ENCODE assay signal across 1 cellular context in the genomic region with DNA sequence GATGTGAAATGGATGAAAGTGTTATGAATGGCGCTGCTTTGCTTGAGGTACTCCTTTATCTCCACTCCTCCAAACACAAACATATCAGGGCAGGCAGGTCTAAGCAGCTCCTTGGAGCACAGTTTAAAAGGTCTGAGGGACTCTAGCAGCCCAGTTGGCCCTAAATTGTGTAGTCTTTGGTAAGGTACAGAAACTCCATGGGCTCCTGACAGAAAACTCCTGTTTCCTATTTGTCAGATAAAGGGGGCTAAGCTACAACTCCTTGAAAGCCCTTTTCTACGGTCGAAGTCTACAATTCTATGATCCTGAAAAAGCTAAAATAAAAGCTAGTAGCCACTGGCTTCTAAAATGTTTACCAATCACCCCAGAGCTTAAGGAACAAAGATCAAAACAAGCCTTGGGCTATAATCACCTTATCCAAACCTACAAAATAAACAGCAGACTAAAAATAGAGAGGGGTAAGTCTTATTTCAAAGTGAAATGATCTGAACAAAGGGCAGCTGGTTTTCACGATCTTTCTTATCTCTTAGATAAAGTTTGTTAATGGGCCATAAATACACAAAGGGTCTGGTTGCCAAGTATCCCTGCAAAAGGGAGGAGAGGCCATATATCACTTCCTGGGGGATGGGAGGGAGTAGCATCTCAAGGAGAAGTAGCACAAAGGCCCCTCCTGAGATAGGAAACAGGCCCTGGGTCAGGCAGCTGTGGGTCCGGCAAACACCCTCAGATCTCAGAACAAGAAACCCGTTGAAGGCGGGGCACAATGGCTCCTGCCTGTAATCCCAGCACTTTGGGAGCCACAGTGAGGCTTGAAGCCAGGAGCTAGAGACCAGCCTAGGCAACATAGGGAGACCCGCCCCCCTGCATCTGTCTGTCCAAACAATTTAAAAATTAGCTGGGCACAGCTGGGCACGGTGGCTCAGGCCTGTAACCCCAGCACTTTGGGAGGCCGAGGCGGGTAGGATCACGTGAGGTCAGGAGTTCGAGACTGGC.
TF ChIP-seq lines count a peak whose summit lies in the region.

No MANE protein-coding gene starts in this region.

TF ChIP-seq in HEK293, 187 proteins besides CTCF, POLR2A, EP300 and RAD21 (continued from another document):
- TF ChIP-seq, protein P1, sequence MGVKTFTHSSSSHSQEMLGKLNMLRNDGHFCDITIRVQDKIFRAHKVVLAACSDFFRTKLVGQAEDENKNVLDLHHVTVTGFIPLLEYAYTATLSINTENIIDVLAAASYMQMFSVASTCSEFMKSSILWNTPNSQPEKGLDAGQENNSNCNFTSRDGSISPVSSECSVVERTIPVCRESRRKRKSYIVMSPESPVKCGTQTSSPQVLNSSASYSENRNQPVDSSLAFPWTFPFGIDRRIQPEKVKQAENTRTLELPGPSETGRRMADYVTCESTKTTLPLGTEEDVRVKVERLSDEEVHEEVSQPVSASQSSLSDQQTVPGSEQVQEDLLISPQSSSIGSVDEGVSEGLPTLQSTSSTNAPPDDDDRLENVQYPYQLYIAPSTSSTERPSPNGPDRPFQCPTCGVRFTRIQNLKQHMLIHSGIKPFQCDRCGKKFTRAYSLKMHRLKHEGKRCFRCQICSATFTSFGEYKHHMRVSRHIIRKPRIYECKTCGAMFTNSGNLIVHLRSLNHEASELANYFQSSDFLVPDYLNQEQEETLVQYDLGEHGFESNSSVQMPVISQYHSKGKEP (tag by site-specific recombination; IDR thresholded peaks at IDR 0.05) = 0 out of 2 replicates have a peak, but pooled peaks have one; percentile 20
- TF ChIP-seq ZNF24 (tag by site-specific recombination; IDR thresholded peaks at IDR 0.05) (0 out of 2 replicates have a peak, but pooled peaks have one; percentile 43), SP7 (tag by site-specific recombination; IDR thresholded peaks at IDR 0.05) (peak; percentile 57), ZNF843 (tag by site-specific recombination; IDR thresholded peaks at IDR 0.05) (peak; percentile 95), ZNF560 (tag by site-specific recombination; IDR thresholded peaks at IDR 0.05; ENCODE audit: borderline replicate concordance) (no peak), ZBTB21 (tag by site-specific recombination; IDR thresholded peaks at IDR 0.05) (0 out of 2 replicates have a peak, but pooled peaks have one; percentile 15), WT1 (tag by site-specific recombination; IDR thresholded peaks at IDR 0.05) (peak; percentile 94), HOXD13 (CRISPR knock-in tag; IDR thresholded peaks at IDR 0.05; ENCODE audit: borderline replicate concordance) (peak; percentile 27; the same call in 1 of the 2 replicates), IKZF3 (tag by site-specific recombination; IDR thresholded peaks at IDR 0.05) (peak; percentile 66; the same call in 1 of the 2 replicates), GLI4 (tag by site-specific recombination; IDR thresholded peaks at IDR 0.05) (no peak), ZXDB (tag by site-specific recombination; IDR thresholded peaks at IDR 0.05) (peak; percentile 95), ZNF223 (tag by site-specific recombination; IDR thresholded peaks at IDR 0.05) (no peak), ZNF423 (tag by site-specific recombination; IDR thresholded peaks at IDR 0.05) (no peak), OSR2 (tag by site-specific recombination; IDR thresholded peaks at IDR 0.05) (peak; percentile 86), KLF10 (tag by site-specific recombination; IDR thresholded peaks at IDR 0.05) (0 out of 2 replicates have a peak, but pooled peaks have one; percentile 33), ZNF140 (tag by site-specific recombination; IDR thresholded peaks at IDR 0.05) (no peak), FEZF1 (tag by site-specific recombination; IDR thresholded peaks at IDR 0.05) (peak; percentile 90), ZSCAN16 (tag by site-specific recombination; IDR thresholded peaks at IDR 0.05) (peak; percentile 55; the same call in 1 of the 2 replicates), MEIS1 (CRISPR knock-in tag; IDR thresholded peaks at IDR 0.05; ENCODE audit: borderline replicate concordance) (peak; percentile 62; the same call in 1 of the 2 replicates)
- TF ChIP-seq, protein P2, sequence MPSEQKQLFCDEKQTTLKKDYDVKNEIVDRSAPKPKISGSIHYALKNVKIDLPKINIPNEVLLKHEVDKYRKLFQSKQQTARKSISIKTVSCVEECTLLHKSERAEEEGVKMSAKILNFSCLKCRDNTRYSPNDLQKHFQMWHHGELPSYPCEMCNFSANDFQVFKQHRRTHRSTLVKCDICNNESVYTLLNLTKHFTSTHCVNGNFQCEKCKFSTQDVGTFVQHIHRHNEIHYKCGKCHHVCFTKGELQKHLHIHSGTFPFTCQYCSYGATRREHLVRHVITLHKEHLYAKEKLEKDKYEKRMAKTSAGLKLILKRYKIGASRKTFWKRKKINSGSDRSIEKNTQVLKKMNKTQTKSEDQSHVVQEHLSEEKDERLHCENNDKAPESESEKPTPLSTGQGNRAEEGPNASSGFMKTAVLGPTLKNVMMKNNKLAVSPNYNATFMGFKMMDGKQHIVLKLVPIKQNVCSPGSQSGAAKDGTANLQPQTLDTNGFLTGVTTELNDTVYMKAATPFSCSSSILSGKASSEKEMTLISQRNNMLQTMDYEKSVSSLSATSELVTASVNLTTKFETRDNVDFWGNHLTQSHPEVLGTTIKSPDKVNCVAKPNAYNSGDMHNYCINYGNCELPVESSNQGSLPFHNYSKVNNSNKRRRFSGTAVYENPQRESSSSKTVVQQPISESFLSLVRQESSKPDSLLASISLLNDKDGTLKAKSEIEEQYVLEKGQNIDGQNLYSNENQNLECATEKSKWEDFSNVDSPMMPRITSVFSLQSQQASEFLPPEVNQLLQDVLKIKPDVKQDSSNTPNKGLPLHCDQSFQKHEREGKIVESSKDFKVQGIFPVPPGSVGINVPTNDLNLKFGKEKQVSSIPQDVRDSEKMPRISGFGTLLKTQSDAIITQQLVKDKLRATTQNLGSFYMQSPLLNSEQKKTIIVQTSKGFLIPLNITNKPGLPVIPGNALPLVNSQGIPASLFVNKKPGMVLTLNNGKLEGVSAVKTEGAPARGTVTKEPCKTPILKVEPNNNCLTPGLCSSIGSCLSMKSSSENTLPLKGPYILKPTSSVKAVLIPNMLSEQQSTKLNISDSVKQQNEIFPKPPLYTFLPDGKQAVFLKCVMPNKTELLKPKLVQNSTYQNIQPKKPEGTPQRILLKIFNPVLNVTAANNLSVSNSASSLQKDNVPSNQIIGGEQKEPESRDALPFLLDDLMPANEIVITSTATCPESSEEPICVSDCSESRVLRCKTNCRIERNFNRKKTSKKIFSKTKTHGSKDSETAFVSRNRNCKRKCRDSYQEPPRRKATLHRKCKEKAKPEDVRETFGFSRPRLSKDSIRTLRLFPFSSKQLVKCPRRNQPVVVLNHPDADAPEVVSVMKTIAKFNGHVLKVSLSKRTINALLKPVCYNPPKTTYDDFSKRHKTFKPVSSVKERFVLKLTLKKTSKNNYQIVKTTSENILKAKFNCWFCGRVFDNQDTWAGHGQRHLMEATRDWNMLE (tag by site-specific recombination; conservative IDR thresholded peaks at IDR 0.05; ENCODE audit: low read depth) = 0 out of 2 replicates have a peak, but pooled peaks have one; percentile 12
- TF ChIP-seq, protein P3, sequence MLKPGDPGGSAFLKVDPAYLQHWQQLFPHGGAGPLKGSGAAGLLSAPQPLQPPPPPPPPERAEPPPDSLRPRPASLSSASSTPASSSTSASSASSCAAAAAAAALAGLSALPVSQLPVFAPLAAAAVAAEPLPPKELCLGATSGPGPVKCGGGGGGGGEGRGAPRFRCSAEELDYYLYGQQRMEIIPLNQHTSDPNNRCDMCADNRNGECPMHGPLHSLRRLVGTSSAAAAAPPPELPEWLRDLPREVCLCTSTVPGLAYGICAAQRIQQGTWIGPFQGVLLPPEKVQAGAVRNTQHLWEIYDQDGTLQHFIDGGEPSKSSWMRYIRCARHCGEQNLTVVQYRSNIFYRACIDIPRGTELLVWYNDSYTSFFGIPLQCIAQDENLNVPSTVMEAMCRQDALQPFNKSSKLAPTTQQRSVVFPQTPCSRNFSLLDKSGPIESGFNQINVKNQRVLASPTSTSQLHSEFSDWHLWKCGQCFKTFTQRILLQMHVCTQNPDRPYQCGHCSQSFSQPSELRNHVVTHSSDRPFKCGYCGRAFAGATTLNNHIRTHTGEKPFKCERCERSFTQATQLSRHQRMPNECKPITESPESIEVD (tag by site-specific recombination; IDR thresholded peaks at IDR 0.05) = peak; percentile 83
- TF ChIP-seq, protein P4, sequence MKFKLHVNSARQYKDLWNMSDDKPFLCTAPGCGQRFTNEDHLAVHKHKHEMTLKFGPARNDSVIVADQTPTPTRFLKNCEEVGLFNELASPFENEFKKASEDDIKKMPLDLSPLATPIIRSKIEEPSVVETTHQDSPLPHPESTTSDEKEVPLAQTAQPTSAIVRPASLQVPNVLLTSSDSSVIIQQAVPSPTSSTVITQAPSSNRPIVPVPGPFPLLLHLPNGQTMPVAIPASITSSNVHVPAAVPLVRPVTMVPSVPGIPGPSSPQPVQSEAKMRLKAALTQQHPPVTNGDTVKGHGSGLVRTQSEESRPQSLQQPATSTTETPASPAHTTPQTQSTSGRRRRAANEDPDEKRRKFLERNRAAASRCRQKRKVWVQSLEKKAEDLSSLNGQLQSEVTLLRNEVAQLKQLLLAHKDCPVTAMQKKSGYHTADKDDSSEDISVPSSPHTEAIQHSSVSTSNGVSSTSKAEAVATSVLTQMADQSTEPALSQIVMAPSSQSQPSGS (tag by site-specific recombination; IDR thresholded peaks at IDR 0.05; ENCODE audit: low read depth) = peak; percentile 23; the same call in 1 of the 2 replicates
- TF ChIP-seq, protein P5, sequence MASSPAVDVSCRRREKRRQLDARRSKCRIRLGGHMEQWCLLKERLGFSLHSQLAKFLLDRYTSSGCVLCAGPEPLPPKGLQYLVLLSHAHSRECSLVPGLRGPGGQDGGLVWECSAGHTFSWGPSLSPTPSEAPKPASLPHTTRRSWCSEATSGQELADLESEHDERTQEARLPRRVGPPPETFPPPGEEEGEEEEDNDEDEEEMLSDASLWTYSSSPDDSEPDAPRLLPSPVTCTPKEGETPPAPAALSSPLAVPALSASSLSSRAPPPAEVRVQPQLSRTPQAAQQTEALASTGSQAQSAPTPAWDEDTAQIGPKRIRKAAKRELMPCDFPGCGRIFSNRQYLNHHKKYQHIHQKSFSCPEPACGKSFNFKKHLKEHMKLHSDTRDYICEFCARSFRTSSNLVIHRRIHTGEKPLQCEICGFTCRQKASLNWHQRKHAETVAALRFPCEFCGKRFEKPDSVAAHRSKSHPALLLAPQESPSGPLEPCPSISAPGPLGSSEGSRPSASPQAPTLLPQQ (tag by site-specific recombination; IDR thresholded peaks at IDR 0.05) = 0 out of 2 replicates have a peak, but pooled peaks have one; percentile 21
- TF ChIP-seq, protein P6, sequence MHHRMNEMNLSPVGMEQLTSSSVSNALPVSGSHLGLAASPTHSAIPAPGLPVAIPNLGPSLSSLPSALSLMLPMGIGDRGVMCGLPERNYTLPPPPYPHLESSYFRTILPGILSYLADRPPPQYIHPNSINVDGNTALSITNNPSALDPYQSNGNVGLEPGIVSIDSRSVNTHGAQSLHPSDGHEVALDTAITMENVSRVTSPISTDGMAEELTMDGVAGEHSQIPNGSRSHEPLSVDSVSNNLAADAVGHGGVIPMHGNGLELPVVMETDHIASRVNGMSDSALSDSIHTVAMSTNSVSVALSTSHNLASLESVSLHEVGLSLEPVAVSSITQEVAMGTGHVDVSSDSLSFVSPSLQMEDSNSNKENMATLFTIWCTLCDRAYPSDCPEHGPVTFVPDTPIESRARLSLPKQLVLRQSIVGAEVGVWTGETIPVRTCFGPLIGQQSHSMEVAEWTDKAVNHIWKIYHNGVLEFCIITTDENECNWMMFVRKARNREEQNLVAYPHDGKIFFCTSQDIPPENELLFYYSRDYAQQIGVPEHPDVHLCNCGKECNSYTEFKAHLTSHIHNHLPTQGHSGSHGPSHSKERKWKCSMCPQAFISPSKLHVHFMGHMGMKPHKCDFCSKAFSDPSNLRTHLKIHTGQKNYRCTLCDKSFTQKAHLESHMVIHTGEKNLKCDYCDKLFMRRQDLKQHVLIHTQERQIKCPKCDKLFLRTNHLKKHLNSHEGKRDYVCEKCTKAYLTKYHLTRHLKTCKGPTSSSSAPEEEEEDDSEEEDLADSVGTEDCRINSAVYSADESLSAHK (tag by site-specific recombination; IDR thresholded peaks at IDR 0.05) = peak; percentile 51
- TF ChIP-seq, protein P7, sequence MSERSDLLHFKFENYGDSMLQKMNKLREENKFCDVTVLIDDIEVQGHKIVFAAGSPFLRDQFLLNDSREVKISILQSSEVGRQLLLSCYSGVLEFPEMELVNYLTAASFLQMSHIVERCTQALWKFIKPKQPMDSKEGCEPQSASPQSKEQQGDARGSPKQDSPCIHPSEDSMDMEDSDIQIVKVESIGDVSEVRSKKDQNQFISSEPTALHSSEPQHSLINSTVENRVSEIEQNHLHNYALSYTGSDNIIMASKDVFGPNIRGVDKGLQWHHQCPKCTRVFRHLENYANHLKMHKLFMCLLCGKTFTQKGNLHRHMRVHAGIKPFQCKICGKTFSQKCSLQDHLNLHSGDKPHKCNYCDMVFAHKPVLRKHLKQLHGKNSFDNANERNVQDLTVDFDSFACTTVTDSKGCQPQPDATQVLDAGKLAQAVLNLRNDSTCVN (tag by site-specific recombination; optimal IDR thresholded peaks at IDR 0.05) = no peak
- TF ChIP-seq, protein P8, sequence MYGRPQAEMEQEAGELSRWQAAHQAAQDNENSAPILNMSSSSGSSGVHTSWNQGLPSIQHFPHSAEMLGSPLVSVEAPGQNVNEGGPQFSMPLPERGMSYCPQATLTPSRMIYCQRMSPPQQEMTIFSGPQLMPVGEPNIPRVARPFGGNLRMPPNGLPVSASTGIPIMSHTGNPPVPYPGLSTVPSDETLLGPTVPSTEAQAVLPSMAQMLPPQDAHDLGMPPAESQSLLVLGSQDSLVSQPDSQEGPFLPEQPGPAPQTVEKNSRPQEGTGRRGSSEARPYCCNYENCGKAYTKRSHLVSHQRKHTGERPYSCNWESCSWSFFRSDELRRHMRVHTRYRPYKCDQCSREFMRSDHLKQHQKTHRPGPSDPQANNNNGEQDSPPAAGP (tag by site-specific recombination; IDR thresholded peaks at IDR 0.05) = peak; percentile 66
